10 cellular contexts compared by ENCODE assay signal in genomic region chrX:147875866-147876596, GRCh38. TPM values are rescaled to one million over a fixed set of nuclear protein-coding genes. Genes with fewer than 3 reads are reported as not detected.
DNase-seq lines count a peak whose midpoint lies in the region; ATAC-seq, FAIRE-seq and TF ChIP-seq lines count a peak whose summit lies in the region.
"Had no signal": no experiment of that assay in that cellular context is flagged by ENCODE, and none has a peak within 500 bp of the region (broad histone marks: within the 10 kb centered on the region; RNA-seq: fewer than 3 reads in every experiment).

No MANE protein-coding gene starts in this region.

- no peaks in the 10 kb centered on the region for H3K9me2 ChIP-seq in SK-N-SH

- POLR2A ChIA-PET in SK-N-SH (lab: Yijun Ruan, JAX) = no interaction called here

- H3K36me3 Mint-ChIP-seq in activated naive CD8-positive, alpha-beta T cell treated with anti-CD3 and anti-CD28 coated beads for 36 hours = no peaks in the 10 kb centered on the region

- H3K27me3 ChIP-seq in SK-N-SH (ENCODE audit: insufficient read depth) = no peaks in the 10 kb centered on the region
- no peaks in the 10 kb centered on the region for H3K27me3 ChIP-seq in stomach

- no peaks in the 10 kb centered on the region for H3F3A ChIP-seq in SK-N-SH (replicated peaks; ENCODE audit: insufficient read depth)

- no peaks in the 10 kb centered on the region for H3K36me3 ChIP-seq in SK-N-SH (replicated peaks in 1 of 2; ENCODE audit: control insufficient read depth in 1 of 2, insufficient read depth in 2 of 2, low read length in 1 of 2)
- H3K36me3 ChIP-seq in stomach = no peaks in the 10 kb centered on the region

- H3K9me3 ChIP-seq in SK-N-SH = no peaks in the 10 kb centered on the region
- H3K9me3 ChIP-seq in stomach = peaks cover 0 to 20% (median 5%) of the 10 kb centered on the region in 4 donors

- H3K9ac ChIP-seq in SK-N-SH = no peak overlapping the region

- no peaks in the 10 kb centered on the region for H3K4me1 ChIP-seq in SK-N-SH (ENCODE audit: control insufficient read depth in 1 of 2, insufficient read depth in 2 of 2, low read depth in 1 of 2, low read length in 1 of 2)
- H3K4me1 ChIP-seq in stomach = no peaks in the 10 kb centered on the region

- TF ChIP-seq RAD21 in SK-N-SH (IDR thresholded peaks at IDR 0.05; ENCODE audit: low read length) = no peak

- no peaks in the 10 kb centered on the region for H4K20me1 ChIP-seq in SK-N-SH (ENCODE audit: insufficient read depth)

- H3K9me3 Mint-ChIP-seq in activated naive CD8-positive, alpha-beta T cell treated with anti-CD3 and anti-CD28 coated beads for 36 hours = peaks cover 7% of the 10 kb centered on the region

- 7% methylated on average over 7 of the region's 7 CpGs for WGBS in SK-N-SH (ENCODE audit: low lambda C conversion rate)
- WGBS in stomach, 5 donors = 55 to 67% (median 67%) methylated on average over 7 of the region's 7 CpGs

- H3K4me2 ChIP-seq in SK-N-SH = no peak overlapping the region

- no peak overlapping the region for H2AFZ ChIP-seq in SK-N-SH (ENCODE audit: low read depth)

- CTCF ChIA-PET in SK-N-SH (lab: Yijun Ruan, JAX) = no interaction called here

- no peaks in the 10 kb centered on the region for H3K27me3 Mint-ChIP-seq in activated naive CD8-positive, alpha-beta T cell treated with anti-CD3 and anti-CD28 coated beads for 36 hours

- TF ChIP-seq EP300 in SK-N-SH (IDR thresholded peaks at IDR 0.05; ENCODE audit: borderline replicate concordance in 1 of 2, low read depth in 1 of 2, low read length in 1 of 2) (no peak), stomach (IDR thresholded peaks at IDR 0.05) (no peak)

- TF ChIP-seq CTCF in choroid plexus epithelial cell (conservative IDR thresholded peaks at IDR 0.05; ENCODE audit: low read depth, low read length) (no peak), SK-N-SH (IDR thresholded peaks at IDR 0.05) (no peak), stomach (IDR thresholded peaks at IDR 0.05) (no peak)

- intact Hi-C loops in stomach (cut with DNase I; ENCODE audit: low total_unique reads) = no loop called here

- FAIRE-seq in GM12892 (lab: Jason Lieb, UNC) = peak; percentile 46

- no peak overlapping the region for H3K4me3 Mint-ChIP-seq in activated naive CD8-positive, alpha-beta T cell treated with anti-CD3 and anti-CD28 coated beads for 36 hours
- H3K4me3 Mint-ChIP-seq: nephron progenitor cell had no signal

- H3K27ac ChIP-seq in SK-N-SH (ENCODE audit: low read depth in 2 of 2, low read length in 1 of 2) (no peak overlapping the region), stomach (no peak overlapping the region), caudate nucleus (ENCODE audit: low read depth, low read length) (no peak overlapping the region)
- H3K27ac ChIP-seq: C4-2B had no signal

- H3K4me3 ChIP-seq in choroid plexus epithelial cell (ENCODE audit: low read depth, low read length) (no peak overlapping the region), SK-N-SH (ENCODE audit: low read depth in 2 of 2, low read length in 1 of 2) (no peak overlapping the region), stomach (no peak overlapping the region)

- no peaks in the 10 kb centered on the region for H3K79me2 ChIP-seq in SK-N-SH (ENCODE audit: insufficient read depth)

- H3K27ac Mint-ChIP-seq in activated naive CD8-positive, alpha-beta T cell treated with anti-CD3 and anti-CD28 coated beads for 36 hours = no peak overlapping the region
- H3K27ac Mint-ChIP-seq: nephron progenitor cell had no signal

- DNase-seq in GM12892 (ENCODE audit: insufficient read length) = no peak
- DNase-seq in choroid plexus epithelial cell (ENCODE audit: low read depth) = peak; percentile 44
- no peak for DNase-seq in activated naive CD8-positive, alpha-beta T cell treated with anti-CD3 and anti-CD28 coated beads for 36 hours
- DNase-seq in SK-N-SH = no peak
- no peak for DNase-seq in stomach
- DNase-seq in caudate nucleus (lab: John Stamatoyannopoulos, UW) = no peak
- DNase-seq: nephron progenitor cell had no signal

- TF ChIP-seq POLR2A in GM12892 (IDR thresholded peaks at IDR 0.05; ENCODE audit: low read depth, low read length) (no peak), stomach (IDR thresholded peaks at IDR 0.05) (no peak)

- H3K4me1 Mint-ChIP-seq in activated naive CD8-positive, alpha-beta T cell treated with anti-CD3 and anti-CD28 coated beads for 36 hours = no peaks in the 10 kb centered on the region
- H3K4me1 Mint-ChIP-seq: nephron progenitor cell had no signal

- peak; percentile 99 for ATAC-seq in GM21423 (IDR thresholded peaks at IDR 0.05; ENCODE audit: unreplicated experiment)
- ATAC-seq in HG03280 (IDR thresholded peaks at IDR 0.05; ENCODE audit: unreplicated experiment) = peak; percentile 99

TF ChIP-seq in SK-N-SH, 30 proteins besides CTCF, POLR2A, EP300 and RAD21:
- no peak for TF ChIP-seq TAF1 (IDR thresholded peaks at IDR 0.05; ENCODE audit: borderline replicate concordance, low read depth, low read length)
- TF ChIP-seq EZH2phosphoT487 (IDR thresholded peaks at IDR 0.05; ENCODE audit: borderline replicate concordance, low read depth) = no peak
- TF ChIP-seq NFIC (IDR thresholded peaks at IDR 0.05; ENCODE audit: borderline replicate concordance) = no peak
- no peak for TF ChIP-seq ZBTB33 (IDR thresholded peaks at IDR 0.05; ENCODE audit: borderline replicate concordance, low read depth)
- no peak for TF ChIP-seq RXRA (IDR thresholded peaks at IDR 0.05; ENCODE audit: borderline replicate concordance, low read depth)
- TF ChIP-seq MEF2A (IDR thresholded peaks at IDR 0.05; ENCODE audit: borderline replicate concordance, low read depth) = no peak
- no peak for TF ChIP-seq RFX5 (IDR thresholded peaks at IDR 0.05; ENCODE audit: low read length)
- TF ChIP-seq USF1 (IDR thresholded peaks at IDR 0.05; ENCODE audit: borderline replicate concordance, low read depth) = no peak
- TF ChIP-seq SMC3 (IDR thresholded peaks at IDR 0.05; ENCODE audit: low read depth, low read length) = no peak
- no peak for TF ChIP-seq REST (IDR thresholded peaks at IDR 0.05; ENCODE audit: low read depth, low read length)
- no peak for TF ChIP-seq TEAD4 (IDR thresholded peaks at IDR 0.05; ENCODE audit: borderline replicate concordance, insufficient read depth)

RNA-seq across cellular contexts. Expression of gene FMR1, which starts 35.7 kb away (rescaled TPM):
- 30.7 TPM for polyA plus RNA-seq in GM12892 (2012; ENCODE audit: missing spikeins)
- 10 to 100 TPM; 36.5 to 37.2 TPM for total RNA-seq in activated naive CD8-positive, alpha-beta T cell treated with anti-CD3 and anti-CD28 coated beads for 36 hours
- polyA plus RNA-seq in SK-N-SH (2012; rRNA removed) = 7.8 and 10.1 TPM in 2 replicates
- 10.8 and 15.0 TPM in 2 replicates for polyA plus RNA-seq in SK-N-SH (2012; cell fraction: cytosol; rRNA removed)
- 9.7 and 25.9 TPM in 2 replicates for polyA plus RNA-seq in SK-N-SH (2012; cell fraction: nucleus; rRNA removed)
- total RNA-seq in stomach = 100 to 1,000 TPM in 1 of 5 donors, 10 to 100 TPM in 4; 18.7 to 175 (median 67.0) TPM
- 10 to 100 TPM; 11.9 to 15.9 (median 14.9) TPM for polyA plus RNA-seq in stomach
